ENCODE assay signal across 16 cellular contexts in the genomic region with DNA sequence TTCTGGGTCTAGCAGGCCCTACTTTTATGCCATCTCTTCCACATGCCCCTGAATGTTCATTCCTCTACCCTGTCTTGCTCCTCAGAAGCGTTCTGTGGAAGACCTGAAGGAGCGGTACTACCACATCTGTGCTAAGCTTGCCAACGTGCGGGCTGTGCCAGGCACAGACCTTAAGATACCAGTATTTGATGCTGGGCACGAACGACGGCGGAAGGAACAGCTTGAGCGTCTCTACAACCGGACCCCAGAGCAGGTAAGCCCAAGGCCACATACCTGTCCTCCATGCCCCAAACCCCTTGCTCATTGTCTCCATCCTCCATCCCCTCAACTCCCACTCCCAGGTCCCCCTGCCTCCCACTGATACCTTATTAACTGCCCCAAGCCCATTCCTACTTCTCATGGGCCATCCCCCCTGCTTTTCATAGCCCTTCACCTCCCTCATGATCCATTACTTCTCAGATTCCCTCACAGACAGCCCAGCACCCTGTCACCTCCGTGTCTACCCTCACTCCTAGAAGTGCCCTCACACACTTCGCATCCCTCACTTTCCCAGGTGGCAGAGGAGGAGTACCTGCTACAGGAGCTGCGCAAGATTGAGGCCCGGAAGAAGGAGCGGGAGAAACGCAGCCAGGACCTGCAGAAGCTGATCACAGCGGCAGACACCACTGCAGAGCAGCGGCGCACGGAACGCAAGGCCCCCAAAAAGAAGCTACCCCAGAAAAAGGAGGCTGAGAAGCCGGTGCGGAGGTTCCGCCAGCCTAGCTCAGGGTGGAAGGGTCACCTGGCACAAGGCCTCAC.
"Had no signal": no experiment of that assay in that cellular context is flagged by ENCODE, and none has a peak within 500 bp of the region (broad histone marks: within the 10 kb centered on the region; RNA-seq: fewer than 3 reads in every experiment).

No MANE protein-coding gene starts in this region.

- H3K9me3 Mint-ChIP-seq: activated CD8-positive, alpha-beta T cell treated with anti-CD3 and anti-CD28 coated beads for 36 hours; naive thymus-derived CD8-positive, alpha-beta T cell; stimulated activated naive CD8-positive, alpha-beta T cell treated with anti-CD3 and anti-CD28 coated beads, Interleukin-15, Interleukin-2, amounts not matched to agents 100 ng/mL and 50 ng/mL, for 24 hours had no signal

- H3K4me1 ChIP-seq: parathyroid adenoma had no signal

- H3K9ac ChIP-seq: parathyroid adenoma had no signal

- H3K27ac ChIP-seq: ascending aorta, neutrophil, parathyroid adenoma, SK-N-MC, VCaP had no signal

- H3K4me3 ChIP-seq: ascending aorta, left ventricle myocardium inferior, SK-N-MC, smooth muscle cell, upper lobe of left lung had no signal

- H3K27me3 ChIP-seq: ascending aorta, neutrophil, upper lobe of left lung had no signal

- H3K27me3 Mint-ChIP-seq: activated CD8-positive, alpha-beta T cell treated with anti-CD3 and anti-CD28 coated beads for 36 hours; naive thymus-derived CD8-positive, alpha-beta T cell; stimulated activated naive CD8-positive, alpha-beta T cell treated with anti-CD3 and anti-CD28 coated beads, Interleukin-15, Interleukin-2, amounts not matched to agents 100 ng/mL and 50 ng/mL, for 24 hours had no signal

- FAIRE-seq: endometrium had no signal

- H3K4me2 ChIP-seq: smooth muscle cell had no signal

- H3K27ac Mint-ChIP-seq: activated CD8-positive, alpha-beta T cell treated with anti-CD3 and anti-CD28 coated beads for 36 hours; stimulated activated naive CD8-positive, alpha-beta T cell treated with anti-CD3 and anti-CD28 coated beads, Interleukin-15, Interleukin-2, amounts not matched to agents 100 ng/mL and 50 ng/mL, for 24 hours had no signal

- DNase-seq: activated CD8-positive, alpha-beta memory T cell treated with anti-CD3 and anti-CD28 coated beads, Interleukin-2, amount 50 U/mL, for 4 hours; activated CD8-positive, alpha-beta T cell treated with anti-CD3 and anti-CD28 coated beads for 36 hours; left ventricle myocardium inferior; naive thymus-derived CD8-positive, alpha-beta T cell; right cardiac atrium; stimulated activated CD4-positive, alpha-beta T cell treated with anti-CD3 and anti-CD28 coated beads, Interleukin-4, amount 100 ng/mL, for 4 hours; stimulated activated CD8-positive, alpha-beta memory T cell treated with anti-CD3 and anti-CD28 coated beads, Interleukin-4, amount 100 ng/mL, for 48 hours had no signal

- H3K9me3 ChIP-seq: ascending aorta, left ventricle myocardium inferior, neutrophil, upper lobe of left lung had no signal

- H2AFZ ChIP-seq: parathyroid adenoma had no signal

- H3K4me3 Mint-ChIP-seq: activated CD8-positive, alpha-beta T cell treated with anti-CD3 and anti-CD28 coated beads for 36 hours; naive thymus-derived CD8-positive, alpha-beta T cell; stimulated activated naive CD8-positive, alpha-beta T cell treated with anti-CD3 and anti-CD28 coated beads, Interleukin-15, Interleukin-2, amounts not matched to agents 100 ng/mL and 50 ng/mL, for 24 hours had no signal
